12 cellular contexts compared by ENCODE assay signal in the genomic region with DNA sequence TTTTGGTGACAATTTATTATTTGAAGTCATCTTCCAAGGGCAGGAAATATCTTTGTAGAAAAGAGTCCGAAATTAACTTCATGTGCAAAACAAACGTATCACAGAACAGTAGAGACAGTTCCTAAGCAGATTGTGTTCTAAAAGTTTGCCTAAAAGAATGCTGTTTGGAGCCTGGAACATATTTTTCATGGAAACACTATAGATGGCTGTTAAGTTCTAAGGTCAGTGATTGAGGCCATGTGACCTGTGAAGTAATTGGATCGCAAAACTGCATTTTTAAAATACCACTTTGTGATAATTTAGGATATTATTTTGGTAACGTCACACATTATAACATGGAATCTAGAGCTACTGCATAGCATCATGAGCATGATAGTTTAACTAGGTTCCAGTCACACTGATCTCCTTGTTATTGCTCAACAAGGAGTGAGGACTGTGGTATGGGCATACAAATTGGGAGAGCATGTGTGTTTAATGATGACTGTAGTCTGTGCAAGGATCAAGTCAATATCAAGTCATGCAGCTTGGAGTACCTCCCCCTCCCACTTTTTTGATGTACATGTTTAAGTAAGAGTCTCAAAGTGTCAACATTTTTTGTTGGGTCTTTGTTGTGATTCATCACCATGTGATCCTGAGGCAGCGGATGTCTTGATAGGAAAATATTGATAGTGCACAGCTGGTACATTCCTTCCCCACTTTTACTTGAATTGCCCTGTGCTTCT.
DNase-seq lines count a peak whose midpoint lies in the region; ATAC-seq and TF ChIP-seq lines count a peak whose summit lies in the region.
"Had no signal": no experiment of that assay in that cellular context is flagged by ENCODE, and none has a peak within 500 bp of the region (broad histone marks: within the 10 kb centered on the region; RNA-seq: fewer than 3 reads in every experiment).

No MANE protein-coding gene starts in this region.

- H3K9me3 Mint-ChIP-seq in neural progenitor cell = peaks cover 4% of the 10 kb centered on the region
- no peaks in the 10 kb centered on the region for H3K9me3 Mint-ChIP-seq in stimulated activated memory B cell treated with anti-CD40 and anti-IgM and Interleukin-4, amounts not matched to agents 10 μg/mL and 1 μg/mL and 100 μg/mL, for 72 hours
- H3K9me3 Mint-ChIP-seq in activated naive CD8-positive, alpha-beta T cell treated with anti-CD3 and anti-CD28 coated beads for 36 hours = no peaks in the 10 kb centered on the region

- CTCF ChIA-PET in PC-3 (lab: Charles Lee) = no interaction called here

- DNase-seq in PC-3 (peak; percentile 85), esophagus squamous epithelium (lab: John Stamatoyannopoulos, UW) (no peak), neural progenitor cell (ENCODE audit: low spot score) (no peak), omental fat pad (ENCODE audit: low spot score) (no peak), NCI-H146 treated with DMSO at 0.1 percent for 48 hours (lab: John Stamatoyannopoulos, UW; ENCODE audit: unreplicated experiment) (no peak)
- no peak for DNase-seq in activated naive CD8-positive, alpha-beta T cell treated with anti-CD3 and anti-CD28 coated beads for 36 hours
- DNase-seq: activated CD4-positive, alpha-beta T cell treated with anti-CD3 and anti-CD28 coated beads, Interleukin-2, amount 50 U/mL, for 1 hour; activated naive CD4-positive, alpha-beta T cell; NCI-H510A treated with DMSO at 0.1 percent for 48 hours; occipital lobe had no signal

- POLR2A ChIA-PET in PC-3 (lab: Charles Lee; ENCODE audit: unreplicated experiment) = no interaction called here

- H3K9me3 ChIP-seq in PC-3 (ENCODE audit: low read length) (no peaks in the 10 kb centered on the region), esophagus squamous epithelium (no peaks in the 10 kb centered on the region), neural progenitor cell (ENCODE audit: low read depth) (no peaks in the 10 kb centered on the region)

- ATAC-seq in PC-3 (peak; percentile 40), omental fat pad (ENCODE audit: low FRiP score) (no peak)
- no peak for ATAC-seq in stimulated activated memory B cell treated with anti-CD40 and anti-IgM and Interleukin-4, amounts not matched to agents 10 μg/mL and 1 μg/mL and 100 μg/mL, for 72 hours

- H3K4me2 ChIP-seq in PC-3 (ENCODE audit: low read length) (peak overlapping the region; percentile 61), neural progenitor cell (peak overlapping the region; percentile 42)

- H3K9ac ChIP-seq in PC-3 (ENCODE audit: low read length) = no peak overlapping the region
- H3K9ac ChIP-seq in neural progenitor cell = no peak overlapping the region

- H3K4me1 ChIP-seq in PC-3 (ENCODE audit: insufficient read depth, low read length) (peaks cover 36% of the 10 kb centered on the region), esophagus squamous epithelium (peaks cover 4 to 25% (median 13%) of the 10 kb centered on the region in 3 donors), neural progenitor cell (peaks cover 46% of the 10 kb centered on the region)

- TF ChIP-seq CTCF in 22Rv1 (IDR thresholded peaks at IDR 0.05) (no peak), PC-3 (conservative IDR thresholded peaks at IDR 0.05; ENCODE audit: low read depth, low read length) (no peak), esophagus squamous epithelium (IDR thresholded peaks at IDR 0.05) (no peak), neural progenitor cell (IDR thresholded peaks at IDR 0.05) (no peak), omental fat pad (IDR thresholded peaks at IDR 0.05) (no peak)

- H2AFZ ChIP-seq in PC-3 (ENCODE audit: low read length) (no peak overlapping the region), neural progenitor cell (replicated peaks) (peak overlapping the region; percentile 71)

- no peaks in the 10 kb centered on the region for H3K27me3 Mint-ChIP-seq in neural progenitor cell (ENCODE audit: insufficient read depth, low read depth)
- H3K27me3 Mint-ChIP-seq in stimulated activated memory B cell treated with anti-CD40 and anti-IgM and Interleukin-4, amounts not matched to agents 10 μg/mL and 1 μg/mL and 100 μg/mL, for 72 hours = peaks cover 18% of the 10 kb centered on the region
- H3K27me3 Mint-ChIP-seq in activated naive CD8-positive, alpha-beta T cell treated with anti-CD3 and anti-CD28 coated beads for 36 hours = peaks cover 5% of the 10 kb centered on the region

- no peaks in the 10 kb centered on the region for H3K36me3 ChIP-seq in PC-3 (ENCODE audit: low read depth, low read length)
- H3K36me3 ChIP-seq in esophagus squamous epithelium = no peaks in the 10 kb centered on the region
- H3K36me3 ChIP-seq in neural progenitor cell = no peaks in the 10 kb centered on the region

- 50 to 81% methylated on average over 5 of the region's 5 CpGs for WGBS in esophagus squamous epithelium, 2 donors

- intact Hi-C loops in PC-3 (cut with micrococcal nuclease) = loop anchor here (2.0 to 10.0 kb wide), 4 partner anchors 71 to 327 kb away; no protein-coding TSS in a partner anchor
- intact Hi-C loops in esophagus squamous epithelium (cut with DNase I) = no loop called here

- H3F3A ChIP-seq in PC-3 (ENCODE audit: low read length, unreplicated experiment) = no peaks in the 10 kb centered on the region
- peaks cover 19% of the 10 kb centered on the region for H3F3A ChIP-seq in neural progenitor cell (ENCODE audit: low read depth)

- H3K79me2 ChIP-seq in PC-3 (ENCODE audit: low read length) (no peaks in the 10 kb centered on the region), neural progenitor cell (ENCODE audit: low read depth) (no peaks in the 10 kb centered on the region)

- H4K20me1 ChIP-seq in PC-3 (ENCODE audit: low read length) = no peaks in the 10 kb centered on the region
- H4K20me1 ChIP-seq in neural progenitor cell (ENCODE audit: low read depth) = no peaks in the 10 kb centered on the region

- no peak for TF ChIP-seq POLR2A in esophagus squamous epithelium (IDR thresholded peaks at IDR 0.05)

- no peak overlapping the region for H3K4me3 Mint-ChIP-seq in neural progenitor cell
- H3K4me3 Mint-ChIP-seq in stimulated activated memory B cell treated with anti-CD40 and anti-IgM and Interleukin-4, amounts not matched to agents 10 μg/mL and 1 μg/mL and 100 μg/mL, for 72 hours = no peak overlapping the region
- no peak overlapping the region for H3K4me3 Mint-ChIP-seq in activated naive CD8-positive, alpha-beta T cell treated with anti-CD3 and anti-CD28 coated beads for 36 hours

- H3K4me3 ChIP-seq in PC-3 (ENCODE audit: low read length) = no peak overlapping the region
- no peak overlapping the region for H3K4me3 ChIP-seq in esophagus squamous epithelium
- no peak overlapping the region for H3K4me3 ChIP-seq in neural progenitor cell

- no TSS peak for BruUV-seq in PC-3 (replicated peaks; lab: Mats Ljungman, UMichigan)

- peak overlapping the region; percentile 87 for H3K27ac ChIP-seq in 22Rv1
- H3K27ac ChIP-seq in PC-3 (ENCODE audit: low read length) = peak overlapping the region; percentile 75
- peak overlapping the region in 3 of 4 donors; percentile 51 to 81 (median 74) for H3K27ac ChIP-seq in esophagus squamous epithelium
- no peak overlapping the region for H3K27ac ChIP-seq in neural progenitor cell

- peaks cover 55% of the 10 kb centered on the region for H3K4me1 Mint-ChIP-seq in neural progenitor cell
- H3K4me1 Mint-ChIP-seq in stimulated activated memory B cell treated with anti-CD40 and anti-IgM and Interleukin-4, amounts not matched to agents 10 μg/mL and 1 μg/mL and 100 μg/mL, for 72 hours = peaks cover 6% of the 10 kb centered on the region
- H3K4me1 Mint-ChIP-seq in activated naive CD8-positive, alpha-beta T cell treated with anti-CD3 and anti-CD28 coated beads for 36 hours = peaks cover 4% of the 10 kb centered on the region

- no peaks in the 10 kb centered on the region for H3K9me2 ChIP-seq in PC-3 (replicated peaks; ENCODE audit: low read length)

- H3K27me3 ChIP-seq in PC-3 (ENCODE audit: low read length) = no peaks in the 10 kb centered on the region
- H3K27me3 ChIP-seq in esophagus squamous epithelium = no peaks in the 10 kb centered on the region
- H3K27me3 ChIP-seq in neural progenitor cell = no peaks in the 10 kb centered on the region

- H3K36me3 Mint-ChIP-seq in neural progenitor cell = peaks cover 8% of the 10 kb centered on the region
- H3K36me3 Mint-ChIP-seq in stimulated activated memory B cell treated with anti-CD40 and anti-IgM and Interleukin-4, amounts not matched to agents 10 μg/mL and 1 μg/mL and 100 μg/mL, for 72 hours = no peaks in the 10 kb centered on the region
- no peaks in the 10 kb centered on the region for H3K36me3 Mint-ChIP-seq in activated naive CD8-positive, alpha-beta T cell treated with anti-CD3 and anti-CD28 coated beads for 36 hours

- peak overlapping the region; percentile 89 for H3K27ac Mint-ChIP-seq in neural progenitor cell
- H3K27ac Mint-ChIP-seq in stimulated activated memory B cell treated with anti-CD40 and anti-IgM and Interleukin-4, amounts not matched to agents 10 μg/mL and 1 μg/mL and 100 μg/mL, for 72 hours = no peak overlapping the region
- no peak overlapping the region for H3K27ac Mint-ChIP-seq in activated naive CD8-positive, alpha-beta T cell treated with anti-CD3 and anti-CD28 coated beads for 36 hours
